Comparison of ENCODE assay signal across 20 cellular contexts in the genomic region with DNA sequence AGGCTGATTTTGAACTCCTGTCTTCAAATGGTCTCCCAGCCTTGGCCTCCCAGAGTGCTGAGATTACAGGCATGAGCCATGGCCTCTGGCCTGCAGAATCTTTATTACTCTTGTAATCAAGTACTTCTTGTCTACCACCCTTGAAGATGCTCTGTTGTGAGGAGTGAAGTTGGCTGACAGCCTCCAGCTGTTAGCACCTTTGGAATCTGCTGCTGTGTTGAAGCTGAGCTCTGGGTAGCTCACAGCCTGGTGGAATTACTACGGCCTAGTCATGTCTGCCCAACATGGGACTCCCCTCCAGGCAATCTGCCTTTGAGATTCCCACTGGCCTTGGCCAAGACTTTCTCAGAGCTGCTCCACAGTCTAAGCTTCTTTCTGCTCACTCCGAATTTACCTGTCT. TPM values are rescaled to one million over a fixed set of nuclear protein-coding genes. Genes with fewer than 3 reads are reported as not detected.
DNase-seq lines count a peak whose midpoint lies in the region; ATAC-seq, FAIRE-seq and TF ChIP-seq lines count a peak whose summit lies in the region.
"Had no signal": no experiment of that assay in that cellular context is flagged by ENCODE, and none has a peak within 500 bp of the region (broad histone marks: within the 10 kb centered on the region; RNA-seq: fewer than 3 reads in every experiment).

No MANE protein-coding gene starts in this region.

- CTCF ChIA-PET in activated naive CD4-positive, alpha-beta T cell treated with anti-CD3 and anti-CD28 coated beads for 36 hours (lab: Charles Lee): no interaction called here

- H3K9me3 Mint-ChIP-seq in activated naive CD4-positive, alpha-beta T cell treated with anti-CD3 and anti-CD28 coated beads for 36 hours: no peaks in the 10 kb centered on the region
- H3K9me3 Mint-ChIP-seq in HFFc6: no peaks in the 10 kb centered on the region
- no peaks in the 10 kb centered on the region for H3K9me3 Mint-ChIP-seq in effector memory CD8-positive, alpha-beta T cell
- no peaks in the 10 kb centered on the region for H3K9me3 Mint-ChIP-seq in progenitor cell of endocrine pancreas (ENCODE audit: low read depth)
- no peaks in the 10 kb centered on the region for H3K9me3 Mint-ChIP-seq in activated T-cell treated with anti-CD3 and anti-CD28 coated beads, Interleukin-2, amount 50 U/mL, for 72 hours
- H3K9me3 Mint-ChIP-seq: CD4-positive, CD25-positive, alpha-beta regulatory T cell had no signal

- H3K27ac Mint-ChIP-seq in activated naive CD4-positive, alpha-beta T cell treated with anti-CD3 and anti-CD28 coated beads for 36 hours: peak overlapping the region; percentile 25
- H3K27ac Mint-ChIP-seq in HFFc6: peak overlapping the region; percentile 68
- H3K27ac Mint-ChIP-seq in effector memory CD8-positive, alpha-beta T cell: peak overlapping the region; percentile 41 to 62
- H3K27ac Mint-ChIP-seq in progenitor cell of endocrine pancreas: peak overlapping the region; percentile 15
- H3K27ac Mint-ChIP-seq in activated T-cell treated with anti-CD3 and anti-CD28 coated beads, Interleukin-2, amount 50 U/mL, for 72 hours: no peak overlapping the region
- H3K27ac Mint-ChIP-seq: B cell had no signal

- intact Hi-C loops in activated naive CD4-positive, alpha-beta T cell treated with anti-CD3 and anti-CD28 coated beads for 36 hours (cut with micrococcal nuclease): no loop called here

- ATAC-seq in effector memory CD8-positive, alpha-beta T cell (replicated peaks): no peak
- no peak for ATAC-seq in activated T-cell treated with anti-CD3 and anti-CD28 coated beads, Interleukin-2, amount 50 U/mL, for 72 hours (replicated peaks in 1 of 2)
- ATAC-seq: HepG2 had no signal

- H3K27me3 Mint-ChIP-seq in activated naive CD4-positive, alpha-beta T cell treated with anti-CD3 and anti-CD28 coated beads for 36 hours (ENCODE audit: low read depth): no peaks in the 10 kb centered on the region
- H3K27me3 Mint-ChIP-seq in HFFc6 (ENCODE audit: insufficient read depth) (peaks cover 1% of the 10 kb centered on the region; the same call in 1 of the 2 replicates), progenitor cell of endocrine pancreas (no peaks in the 10 kb centered on the region)
- H3K27me3 Mint-ChIP-seq in effector memory CD8-positive, alpha-beta T cell: no peaks in the 10 kb centered on the region
- no peaks in the 10 kb centered on the region for H3K27me3 Mint-ChIP-seq in activated T-cell treated with anti-CD3 and anti-CD28 coated beads, Interleukin-2, amount 50 U/mL, for 72 hours (ENCODE audit: low read depth)
- H3K27me3 Mint-ChIP-seq: B cell; CD4-positive, CD25-positive, alpha-beta regulatory T cell had no signal

- no peaks in the 10 kb centered on the region for H3K36me3 Mint-ChIP-seq in activated naive CD4-positive, alpha-beta T cell treated with anti-CD3 and anti-CD28 coated beads for 36 hours (ENCODE audit: low read depth)
- H3K36me3 Mint-ChIP-seq in HFFc6 (ENCODE audit: low read depth) (peaks cover 6% of the 10 kb centered on the region; the same call in 1 of the 2 replicates), progenitor cell of endocrine pancreas (ENCODE audit: insufficient read depth) (no peaks in the 10 kb centered on the region)
- peaks cover 7% of the 10 kb centered on the region for H3K36me3 Mint-ChIP-seq in effector memory CD8-positive, alpha-beta T cell (ENCODE audit: insufficient read depth)
- H3K36me3 Mint-ChIP-seq in activated T-cell treated with anti-CD3 and anti-CD28 coated beads, Interleukin-2, amount 50 U/mL, for 72 hours (ENCODE audit: insufficient read depth in 2 of 2): no peaks in the 10 kb centered on the region
- H3K36me3 Mint-ChIP-seq: CD4-positive, CD25-positive, alpha-beta regulatory T cell had no signal

- no peak for FAIRE-seq in GM12891 (lab: Jason Lieb, UNC)
- FAIRE-seq: GM18507, H1, HepG2 had no signal

- TF ChIP-seq POLR2A in GM12891 (IDR thresholded peaks at IDR 0.05; ENCODE audit: low read depth, low read length): no peak

- H3K4me1 Mint-ChIP-seq in activated naive CD4-positive, alpha-beta T cell treated with anti-CD3 and anti-CD28 coated beads for 36 hours (ENCODE audit: low read depth): peaks cover 13% of the 10 kb centered on the region
- H3K4me1 Mint-ChIP-seq in HFFc6 (ENCODE audit: low read depth) (peaks cover 97% of the 10 kb centered on the region), progenitor cell of endocrine pancreas (ENCODE audit: low read depth) (peaks cover 32% of the 10 kb centered on the region)
- H3K4me1 Mint-ChIP-seq in effector memory CD8-positive, alpha-beta T cell (ENCODE audit: low read depth in 2 of 2): peaks cover 23 to 59% of the 10 kb centered on the region in 2 donors
- peaks cover 53% of the 10 kb centered on the region for H3K4me1 Mint-ChIP-seq in activated T-cell treated with anti-CD3 and anti-CD28 coated beads, Interleukin-2, amount 50 U/mL, for 72 hours (ENCODE audit: low read depth)

- no peak for DNase-seq in activated naive CD4-positive, alpha-beta T cell treated with anti-CD3 and anti-CD28 coated beads for 36 hours
- no peak for DNase-seq in activated naive CD4-positive, alpha-beta T cell treated with Interleukin-2 at 50 U/mL for 16 hours
- DNase-seq in HFFc6 (no peak), progenitor cell of endocrine pancreas (ENCODE audit: low spot score, unreplicated experiment) (no peak), AG08396 (ENCODE audit: low spot score) (no peak), GM12891 (ENCODE audit: insufficient read length, low spot score) (no peak)
- no peak for DNase-seq in effector memory CD8-positive, alpha-beta T cell
- no peak for DNase-seq in activated T-cell treated with anti-CD3 and anti-CD28 coated beads, Interleukin-2, amount 50 U/mL, for 72 hours
- DNase-seq: ACHN; CD4-positive, CD25-positive, alpha-beta regulatory T cell; DMS53; MG63; NCI-H1092; NCI-H146; NCI-H2081; NCI-H748 treated with DMSO at 0.1 percent for 48 hours had no signal

- no peak overlapping the region for H3K4me3 Mint-ChIP-seq in activated naive CD4-positive, alpha-beta T cell treated with anti-CD3 and anti-CD28 coated beads for 36 hours
- peak overlapping the region; percentile 9 for H3K4me3 Mint-ChIP-seq in HFFc6
- no peak overlapping the region for H3K4me3 Mint-ChIP-seq in effector memory CD8-positive, alpha-beta T cell
- H3K4me3 Mint-ChIP-seq in progenitor cell of endocrine pancreas (ENCODE audit: low read depth): no peak overlapping the region
- H3K4me3 Mint-ChIP-seq in activated T-cell treated with anti-CD3 and anti-CD28 coated beads, Interleukin-2, amount 50 U/mL, for 72 hours: no peak overlapping the region
- H3K4me3 Mint-ChIP-seq: B cell had no signal

- TF ChIP-seq CTCF in HFFc6 (IDR thresholded peaks at IDR 0.05) (no peak), progenitor cell of endocrine pancreas (IDR thresholded peaks at IDR 0.05; ENCODE audit: unreplicated experiment) (no peak)

TF ChIP-seq in GM12891, 5 proteins besides CTCF, POLR2A, EP300 and RAD21:
- TF ChIP-seq TAF1 (IDR thresholded peaks at IDR 0.05; ENCODE audit: low read depth, low read length) (no peak), PAX5 (IDR thresholded peaks at IDR 0.05; ENCODE audit: insufficient read depth, low read length, severe bottlenecking) (no peak), POLR2AphosphoS5 (IDR thresholded peaks at IDR 0.05; ENCODE audit: low read depth, low read length) (no peak), SPI1 (IDR thresholded peaks at IDR 0.05; ENCODE audit: low read depth, low read length) (no peak), POU2F2 (IDR thresholded peaks at IDR 0.05; ENCODE audit: low read depth, low read length) (no peak)

RNA-seq across cellular contexts. Expression of a gene that starts 5.8 kb away (rescaled TPM):
- 10 to 100 TPM; 41.1 to 48.5 TPM for total RNA-seq in activated naive CD4-positive, alpha-beta T cell treated with anti-CD3 and anti-CD28 coated beads for 36 hours
- total RNA-seq in HFFc6 (2021; fragmentation: NEBNext Ultra II Directional; extraction: Animal tissue kit (Norgen Biotek cat#: 25700)): 1,000 to 10,000 TPM; 1,007 to 1,412 (median 1,300) TPM
- total RNA-seq in progenitor cell of endocrine pancreas: 228 and 231 TPM in 2 replicates
- total RNA-seq in activated T-cell treated with anti-CD3 and anti-CD28 coated beads, Interleukin-2, amount 50 U/mL, for 72 hours: 10 to 100 TPM; 68.6 to 73.0 TPM
- polyA plus RNA-seq in GM12891 (2012; ENCODE audit: low read depth, missing spikeins): 68.2 TPM
